8 cellular contexts compared by ENCODE assay signal in genomic region chr17:38353084-38353604, GRCh38. TPM values are rescaled to one million over a fixed set of nuclear protein-coding genes. Genes with fewer than 3 reads are reported as not detected.
DNase-seq lines count a peak whose midpoint lies in the region; ATAC-seq and TF ChIP-seq lines count a peak whose summit lies in the region.

No MANE protein-coding gene starts in this region.

- 11 to 15% methylated on average over 8 of the region's 8 CpGs for WGBS in heart right ventricle, 2 donors
- WGBS in body of pancreas, 2 donors: 8 to 14% methylated on average over 6 to 8 of the region's 8 CpGs
- 24 to 46% methylated on average over 4 to 7 of the region's 8 CpGs for WGBS in mesodermal cell (ENCODE audit: insufficient coverage in 2 of 2), 2 experiments
- 5 to 7% methylated on average over 8 of the region's 8 CpGs for WGBS in aorta, 2 donors

- H3K4me3 ChIP-seq in heart right ventricle (peak overlapping the region; percentile 78 to 96 (median 94)), body of pancreas (peak overlapping the region; percentile 73 to 83), mesodermal cell (ENCODE audit: extremely low read depth, insufficient read depth, low read length, poor library complexity, severe bottlenecking) (peak overlapping the region; percentile 71), aorta (ENCODE audit: low read length in 2 of 2) (peak overlapping the region; percentile 94 to 100)

- intact Hi-C loops in heart right ventricle (cut with DNase I) (loop anchor here in 3 of 10 donors (2.0 to 10.0 kb wide), 3 partner anchors 62 to 842 kb away; partner anchors contain the start of gene CACNB1 (in 1 of the 3)), cardiac septum (cut with DNase I) (loop anchor here (10.0 kb wide), 2 partner anchors 132 to 312 kb away; no protein-coding TSS in a partner anchor), body of pancreas (cut with DNase I) (no loop called here), aorta (cut with DNase I) (no loop called here)

- TF ChIP-seq POLR2A in body of pancreas (IDR thresholded peaks at IDR 0.05): no peak

- ATAC-seq in heart right ventricle: peak in 2 of 8 donors; percentile 18 to 23
- ATAC-seq in body of pancreas: no peak
- no peak for ATAC-seq in aorta (ENCODE audit: low FRiP score)
- no peak for ATAC-seq in GM21786 (IDR thresholded peaks at IDR 0.05; ENCODE audit: unreplicated experiment)

- H3K36me3 ChIP-seq in heart right ventricle (no peaks in the 10 kb centered on the region), body of pancreas (replicated peaks in 1 of 2; ENCODE audit: insufficient read depth in 1 of 2, low read depth in 2 of 2) (no peaks in the 10 kb centered on the region), mesodermal cell (ENCODE audit: control insufficient read depth, insufficient read depth, low read length) (no peaks in the 10 kb centered on the region), aorta (ENCODE audit: control insufficient read depth in 1 of 2, insufficient read depth in 2 of 2, low read length in 1 of 2) (no peaks in the 10 kb centered on the region)

- H3K9me3 ChIP-seq in heart right ventricle (no peaks in the 10 kb centered on the region), body of pancreas (no peaks in the 10 kb centered on the region), mesodermal cell (ENCODE audit: control insufficient read depth, low read length) (no peaks in the 10 kb centered on the region), aorta (ENCODE audit: control insufficient read depth, low read length) (no peaks in the 10 kb centered on the region)

- H3K4me1 ChIP-seq in heart right ventricle (peaks cover 8 to 64% (median 51%) of the 10 kb centered on the region in 9 donors), body of pancreas (peaks cover 50% of the 10 kb centered on the region), mesodermal cell (ENCODE audit: control insufficient read depth, insufficient read depth, low read length, poor library complexity, severe bottlenecking) (peaks cover 2% of the 10 kb centered on the region), aorta (ENCODE audit: control insufficient read depth in 1 of 2, insufficient read depth in 2 of 2, low read length in 2 of 2) (peaks cover 3% of the 10 kb centered on the region in 2 donors)

- TF ChIP-seq CTCF in heart right ventricle (IDR thresholded peaks at IDR 0.05) (no peak), body of pancreas (IDR thresholded peaks at IDR 0.05) (no peak)

- H3K27ac ChIP-seq in heart right ventricle (peak overlapping the region in 9 of 10 donors; percentile 79 to 93 (median 87)), body of pancreas (peak overlapping the region in 2 of 4 donors; percentile 83 to 93), mesodermal cell (ENCODE audit: low read depth, low read length, severe bottlenecking) (no peak overlapping the region), aorta (ENCODE audit: low read depth in 1 of 2, low read length in 2 of 2) (no peak overlapping the region)

- H3K27me3 ChIP-seq in heart right ventricle (no peaks in the 10 kb centered on the region), body of pancreas (no peaks in the 10 kb centered on the region), aorta (ENCODE audit: control insufficient read depth in 1 of 2, insufficient read depth in 2 of 2, low read length in 1 of 2) (no peaks in the 10 kb centered on the region)

- no peak for DNase-seq in heart right ventricle
- no peak for DNase-seq in cardiac septum (ENCODE audit: low spot score)
- DNase-seq in body of pancreas: no peak
- peak in 1 of 2 donors; percentile 9 for DNase-seq in aorta
- DNase-seq in NCI-H226: no peak
- DNase-seq in COLO668 (lab: John Stamatoyannopoulos, UW; ENCODE audit: unreplicated experiment): no peak

RNA-seq across cellular contexts. Expression of gene SOCS7, which starts 1.5 kb away (rescaled TPM):
- 10 to 100 TPM; 11.2 to 23.8 (median 16.3) TPM for total RNA-seq in heart right ventricle
- 1 to 10 TPM; 2.9 to 4.0 TPM for polyA plus RNA-seq in heart right ventricle
- 17.8 TPM for total RNA-seq in cardiac septum
- total RNA-seq in body of pancreas: 10 to 100 TPM; 15.3 to 34.3 TPM
- polyA plus RNA-seq in mesodermal cell (2013, experiment 1 of 2): 12.0 TPM
- 11.2 TPM for polyA plus RNA-seq in mesodermal cell (2013, experiment 2 of 2)
- 10 to 100 TPM; 16.7 to 17.2 TPM for total RNA-seq in aorta
- 1 to 10 TPM; 2.9 to 5.3 TPM for polyA plus RNA-seq in aorta

RNA-seq across cellular contexts. Expression of gene GPR179, which starts 9.4 kb away (rescaled TPM):
- total RNA-seq in heart right ventricle (under 1 TPM in 8 of 10 donors, not detected in 2; 0.02 to 0.09 (median 0.06) TPM), cardiac septum (0.16 TPM), body of pancreas (under 1 TPM in 1 of 2 donors, not detected in 1; under 0.01 TPM), aorta (not detected)
- polyA plus RNA-seq in heart right ventricle (under 1 TPM; under 0.01 to 0.22 TPM), aorta (under 1 TPM in 1 of 2 donors, not detected in 1; under 0.01 TPM)
- not detected for polyA plus RNA-seq in mesodermal cell (2013, experiment 1 of 2)
- not detected for polyA plus RNA-seq in mesodermal cell (2013, experiment 2 of 2)

RNA-seq across cellular contexts. Expression of gene MRPL45, which starts 56.2 kb away (rescaled TPM):
- total RNA-seq in heart right ventricle: 10 to 100 TPM; 36.1 to 44.6 (median 39.9) TPM
- 10 to 100 TPM; 16.0 to 28.2 TPM for polyA plus RNA-seq in heart right ventricle
- 26.3 TPM for total RNA-seq in cardiac septum
- total RNA-seq in body of pancreas: 10 to 100 TPM; 17.9 to 24.7 TPM
- polyA plus RNA-seq in mesodermal cell (2013, experiment 1 of 2): 49.3 TPM
- polyA plus RNA-seq in mesodermal cell (2013, experiment 2 of 2): 51.2 TPM
- 10 to 100 TPM; 14.4 to 23.4 TPM for total RNA-seq in aorta
- polyA plus RNA-seq in aorta: 10 to 100 TPM; 31.0 to 38.9 TPM

Comparison
In these comparisons a context has a peak if more than half of its experiments do, and no peak if none do; other contexts are left out.
1. H3K27ac ChIP-seq: peak in heart right ventricle (9 of 10); none in mesodermal cell (single experiment) and aorta (0 of 2).
2. Peak in every context shown above with its lines, with median percentiles within 50 percentile points of each other: H3K4me3 ChIP-seq.